Comparison of ENCODE assay signal across 8 cellular contexts in genomic region chr21:33199516-33200217, GRCh38. TPM values are rescaled to one million over a fixed set of nuclear protein-coding genes. Genes with fewer than 3 reads are reported as not detected.
A peak's percentile ranks its signal among the peaks of the same experiment; 100 is the strongest.
DNase-seq lines count a peak whose midpoint lies in the region; ATAC-seq, FAIRE-seq and TF ChIP-seq lines count a peak whose summit lies in the region.

No MANE protein-coding gene starts in this region.

- no peak overlapping the region for H4K5ac ChIP-seq in H1 (ENCODE audit: insufficient read length, low read depth, low read length)

- no peaks in the 10 kb centered on the region for H3K9me3 ChIP-seq in CD8-positive, alpha-beta memory T cell (ENCODE audit: low read length)
- H3K9me3 ChIP-seq in H1 (ENCODE audit: insufficient read depth in 2 of 2, low read depth in 1 of 2, low read length in 1 of 2) (no peaks in the 10 kb centered on the region), mucosa of descending colon (no peaks in the 10 kb centered on the region)

- intact Hi-C loops in mucosa of descending colon (cut with DNase I, micrococcal nuclease), result loop anchor here (5.0 to 10.0 kb wide), 5 partner anchors 155 to 365 kb away; no protein-coding TSS in a partner anchor

- FAIRE-seq in H1 (lab: Jason Lieb, UNC), result no peak

- no peak overlapping the region for H2BK12ac ChIP-seq in H1 (ENCODE audit: low read depth, low read length)

- H3K14ac ChIP-seq in H1 (ENCODE audit: insufficient read length), result no peak overlapping the region

- H2BK5ac ChIP-seq in H1 (ENCODE audit: low read depth, low read length), result no peak overlapping the region

- H3K36me3 ChIP-seq in CD8-positive, alpha-beta memory T cell (ENCODE audit: insufficient read depth, low read length), result no peaks in the 10 kb centered on the region
- H3K36me3 ChIP-seq in H1 (ENCODE audit: control insufficient read depth in 2 of 4, insufficient read depth in 4 of 4, low read length in 3 of 4) (no peaks in the 10 kb centered on the region), mucosa of descending colon (ENCODE audit: low read depth) (no peaks in the 10 kb centered on the region)

- no peak overlapping the region for H2AK5ac ChIP-seq in H1 (ENCODE audit: low read depth, low read length)

- no peak overlapping the region for H2AFZ ChIP-seq in H1 (ENCODE audit: low read length)

- TF ChIP-seq RAD21 in H1 (IDR thresholded peaks at IDR 0.05 in 1 of 2, conservative IDR thresholded peaks at IDR 0.05 in 1 of 2; ENCODE audit: low read depth in 2 of 2, low read length in 2 of 2), result peak; percentile 95 to 96

- H3K56ac ChIP-seq in H1 (replicated peaks; ENCODE audit: insufficient read length, low read depth, low read length), result no peak overlapping the region

- H3K4me1 Mint-ChIP-seq in CD8-positive, alpha-beta memory T cell, result peaks cover 21 to 41% (median 30%) of the 10 kb centered on the region in 3 donors
- peaks cover 25% of the 10 kb centered on the region for H3K4me1 Mint-ChIP-seq in activated CD4-positive, alpha-beta memory T cell treated with anti-CD3 and anti-CD28 coated beads, Interleukin-2, amount 10 ng/mL, durations not matched to agents 7 days and 5 days

- H3K4me2 ChIP-seq in H1 (ENCODE audit: insufficient read depth in 1 of 2, low read depth in 2 of 2, low read length in 2 of 2), result no peak overlapping the region

- peak overlapping the region in 5 of 8 donors; percentile 23 to 67 (median 55) for H3K27ac Mint-ChIP-seq in CD8-positive, alpha-beta memory T cell
- no peak overlapping the region for H3K27ac Mint-ChIP-seq in activated CD4-positive, alpha-beta memory T cell treated with anti-CD3 and anti-CD28 coated beads, Interleukin-2, amount 10 ng/mL, durations not matched to agents 7 days and 5 days

- peaks cover 9% of the 10 kb centered on the region for H3K4me1 ChIP-seq in CD8-positive, alpha-beta memory T cell (ENCODE audit: insufficient read depth, low read length)
- peaks cover 0 to 8% (median 2%) of the 10 kb centered on the region in 4 experiments; a peak in 4 of 7 replicates for H3K4me1 ChIP-seq in H1 (replicated peaks in 1 of 4; ENCODE audit: control insufficient read depth in 3 of 4, insufficient read depth in 4 of 4, low read length in 3 of 4)
- peaks cover 5% of the 10 kb centered on the region for H3K4me1 ChIP-seq in mucosa of descending colon (ENCODE audit: low read depth)

- H3K27ac ChIP-seq in CD8-positive, alpha-beta memory T cell (ENCODE audit: low read depth, low read length), result no peak overlapping the region
- H3K27ac ChIP-seq in H1 (ENCODE audit: low read depth, low read length), result no peak overlapping the region

- WGBS in H1 (ENCODE audit: extremely low coverage in 1 of 2, insufficient coverage in 1 of 2, insufficient read length in 1 of 2, insufficient replicate concordance in 2 of 2, low coverage in 1 of 2, low lambda C conversion rate in 2 of 2, missing lambda C conversion rate in 1 of 2), 2 experiments, result 34% methylated on average over 8 of the region's 8 CpGs; no CpG with 5 or more reads in 1 of the 2 experiments

- peaks cover 2% of the 10 kb centered on the region; the same call in 1 of the 2 replicates for H3K23me2 ChIP-seq in H1 (ENCODE audit: low read depth, low read length)

- H2BK120ac ChIP-seq in H1 (replicated peaks; ENCODE audit: low read depth, low read length), result no peak overlapping the region

- H3K9me3 Mint-ChIP-seq in CD8-positive, alpha-beta memory T cell, result no peaks in the 10 kb centered on the region
- no peaks in the 10 kb centered on the region for H3K9me3 Mint-ChIP-seq in activated CD4-positive, alpha-beta memory T cell treated with anti-CD3 and anti-CD28 coated beads, Interleukin-2, amount 10 ng/mL, durations not matched to agents 7 days and 5 days

- DNase-seq in CD8-positive, alpha-beta memory T cell, result peak; percentile 64 to 85 (median 74)
- peak; percentile 77 for DNase-seq in HPDE6-E6E7 (ENCODE audit: extremely low spot score)
- DNase-seq in NCI-H82 treated with DMSO at 0.1 percent for 48 hours (lab: John Stamatoyannopoulos, UW; ENCODE audit: unreplicated experiment), result peak; percentile 74
- peak; percentile 83 for DNase-seq in activated CD4-positive, alpha-beta memory T cell treated with anti-CD3 and anti-CD28 coated beads, Interleukin-2, amount 10 ng/mL, durations not matched to agents 7 days and 5 days
- DNase-seq in H1 (ENCODE audit: low read depth in 1 of 2, low spot score in 2 of 2), result peak in 1 of 2 experiments; percentile 71
- peak in 1 of 3 donors; percentile 96 for DNase-seq in mucosa of descending colon
- peak; percentile 79 for DNase-seq in stimulated activated CD8-positive, alpha-beta memory T cell treated with anti-CD3 and anti-CD28 coated beads, Interleukin-4, amount 100 ng/mL, for 48 hours

- H3K27me3 ChIP-seq in CD8-positive, alpha-beta memory T cell (ENCODE audit: insufficient read depth, low read length, poor library complexity, severe bottlenecking), result no peaks in the 10 kb centered on the region
- no peaks in the 10 kb centered on the region; a peak in 1 of 7 replicates for H3K27me3 ChIP-seq in H1 (replicated peaks in 1 of 4; ENCODE audit: control insufficient read depth in 3 of 4, extremely low read depth in 1 of 4, insufficient read depth in 3 of 4, low read length in 3 of 4)

- ATAC-seq in GM19438 (IDR thresholded peaks at IDR 0.05; ENCODE audit: low read depth, unreplicated experiment) (peak; percentile 47), mucosa of descending colon (peak; percentile 67)

- TF ChIP-seq CTCF in H1 (IDR thresholded peaks at IDR 0.05; ENCODE audit: control extremely low read depth in 1 of 3, insufficient read depth in 1 of 3, low read depth in 1 of 3, low read length in 3 of 3) (peak in 2 of 3 experiments; percentile 73 to 82; a peak in 3 of 4 replicates), mucosa of descending colon (IDR thresholded peaks at IDR 0.05) (peak; percentile 43)

- CTCF ChIA-PET in CD8-positive, alpha-beta memory T cell (lab: Charles Lee), result interaction anchor here (0.7 to 1.6 kb wide), 12 partner anchors 9 to 259 kb away, joined by 3 to 20 read pairs (median 4); partner anchors contain the start of gene IFNAR1
- CTCF ChIA-PET in activated CD4-positive, alpha-beta memory T cell treated with anti-CD3 and anti-CD28 coated beads, Interleukin-2, amount 10 ng/mL, durations not matched to agents 7 days and 5 days (lab: Charles Lee), result interaction anchor here (0.6 to 1.1 kb wide), 18 partner anchors 13 to 406 kb away, joined by 3 to 37 read pairs (median 4); partner anchors contain the start of gene IFNAR1
- CTCF ChIA-PET in H1 (lab: Charles Lee; ENCODE audit: partially characterized antibody), result interaction anchor here (0.6 to 2.6 kb wide), 20 partner anchors 15 to 249 kb away, joined by 3 to 13 read pairs (median 3); partner anchors contain the start of gene IL10RB

- no peak overlapping the region for H3K9ac ChIP-seq in H1 (replicated peaks in 1 of 4; ENCODE audit: extremely low read depth in 1 of 4, low read depth in 3 of 4, low read length in 3 of 4)

- H3K27me3 Mint-ChIP-seq in CD8-positive, alpha-beta memory T cell, result no peaks in the 10 kb centered on the region
- H3K27me3 Mint-ChIP-seq in activated CD4-positive, alpha-beta memory T cell treated with anti-CD3 and anti-CD28 coated beads, Interleukin-2, amount 10 ng/mL, durations not matched to agents 7 days and 5 days, result peaks cover 10% of the 10 kb centered on the region

- H3K18ac ChIP-seq in H1 (ENCODE audit: extremely low read depth, low read length), result no peak overlapping the region

- no peak for TF ChIP-seq EP300 in H1 (IDR thresholded peaks at IDR 0.05; ENCODE audit: borderline replicate concordance in 1 of 2, low read depth in 2 of 2, low read length in 2 of 2)

- H3K79me2 ChIP-seq in H1 (ENCODE audit: control insufficient read depth in 1 of 2, insufficient read depth in 2 of 2, low read length in 2 of 2), result no peaks in the 10 kb centered on the region

- POLR2A ChIA-PET in CD8-positive, alpha-beta memory T cell (lab: Charles Lee), result interaction anchor here (0.7 to 1.0 kb wide), 3 partner anchors 67 to 162 kb away, joined by 3 to 7 read pairs (median 4); partner anchors contain the start of genes IFNAR1 and IL10RB
- POLR2A ChIA-PET in activated CD4-positive, alpha-beta memory T cell treated with anti-CD3 and anti-CD28 coated beads, Interleukin-2, amount 10 ng/mL, durations not matched to agents 7 days and 5 days (lab: Charles Lee), result interaction anchor here (0.6 to 1.1 kb wide), 8 partner anchors 66 to 344 kb away, joined by 3 to 12 read pairs (median 4); partner anchors contain the start of genes IFNAR1 and SON
- POLR2A ChIA-PET in H1 (lab: Charles Lee; ENCODE audit: partially characterized antibody), result interaction anchor here (0.9 to 1.0 kb wide), 2 partner anchors 162 to 245 kb away, joined by 5 to 9 read pairs; no protein-coding TSS in a partner anchor

- H3K23ac ChIP-seq in H1 (ENCODE audit: insufficient read length), result no peak overlapping the region

- peaks cover 0 to 2% of the 10 kb centered on the region in 2 experiments for H4K20me1 ChIP-seq in H1 (replicated peaks in 1 of 2; ENCODE audit: control insufficient read depth in 1 of 2, insufficient read depth in 2 of 2, low read length in 2 of 2)

- no peak overlapping the region for H4K8ac ChIP-seq in H1 (ENCODE audit: extremely low read depth, insufficient read depth, low read length)

- TF ChIP-seq POLR2A in H1 (IDR thresholded peaks at IDR 0.05; ENCODE audit: control extremely low read depth in 1 of 2, low read depth in 2 of 2, low read length in 2 of 2), result no peak

- H3K4ac ChIP-seq in H1 (replicated peaks; ENCODE audit: insufficient read length, low read depth, low read length), result no peak overlapping the region

- H4K91ac ChIP-seq in H1 (replicated peaks; ENCODE audit: insufficient read length, low read length), result no peak overlapping the region

- no peaks in the 10 kb centered on the region for H3K79me1 ChIP-seq in H1 (ENCODE audit: low read depth, low read length)

- no peak overlapping the region for H2BK20ac ChIP-seq in H1 (ENCODE audit: low read length)

- no peak overlapping the region for H2BK15ac ChIP-seq in H1 (ENCODE audit: low read length)

- no peak overlapping the region for H3K4me3 Mint-ChIP-seq in CD8-positive, alpha-beta memory T cell
- no peak overlapping the region for H3K4me3 Mint-ChIP-seq in activated CD4-positive, alpha-beta memory T cell treated with anti-CD3 and anti-CD28 coated beads, Interleukin-2, amount 10 ng/mL, durations not matched to agents 7 days and 5 days

- no peak overlapping the region for H3K4me3 ChIP-seq in CD8-positive, alpha-beta memory T cell (ENCODE audit: low read length)
- no peak overlapping the region for H3K4me3 ChIP-seq in H1 (ENCODE audit: extremely low read depth in 1 of 4, insufficient read depth in 2 of 4, low read depth in 3 of 4, low read length in 4 of 4)
- no peak overlapping the region for H3K4me3 ChIP-seq in mucosa of descending colon

- H3K36me3 Mint-ChIP-seq in CD8-positive, alpha-beta memory T cell, result no peaks in the 10 kb centered on the region
- no peaks in the 10 kb centered on the region for H3K36me3 Mint-ChIP-seq in activated CD4-positive, alpha-beta memory T cell treated with anti-CD3 and anti-CD28 coated beads, Interleukin-2, amount 10 ng/mL, durations not matched to agents 7 days and 5 days (ENCODE audit: low read depth)

RNA-seq across cellular contexts. Expression of gene IFNAR2, which starts 30.1 kb away (rescaled TPM):
- total RNA-seq in CD8-positive, alpha-beta memory T cell, result 10 to 100 TPM; 23.4 to 26.4 TPM
- polyA plus RNA-seq in CD8-positive, alpha-beta memory T cell, result 85.3 TPM
- total RNA-seq in activated CD4-positive, alpha-beta memory T cell treated with anti-CD3 and anti-CD28 coated beads, Interleukin-2, amount 10 ng/mL, durations not matched to agents 7 days and 5 days, result 10 to 100 TPM; 60.1 to 61.9 TPM
- 13.9 and 16.1 TPM in 2 replicates for total RNA-seq in H1 (2021; fragmentation: NEBNext Ultra II Directional; extraction: Animal tissue kit (Norgen Biotek cat#: 25700))
- polyA plus RNA-seq in H1 (2011; rRNA removed), result 8.6 and 12.2 TPM in 2 replicates
- polyA plus RNA-seq in H1 (2011; cell fraction: cytosol; rRNA removed), result 14.1 TPM
- polyA plus RNA-seq in H1 (2011; cell fraction: nucleus; rRNA removed), result 6.2 TPM
- polyA plus RNA-seq in H1 (2012, experiment 1 of 2), result 10.8 to 14.6 TPM (median 13.2 TPM) in 4 replicates
- 8.6 TPM for polyA plus RNA-seq in H1 (2012, experiment 2 of 2)
- polyA plus RNA-seq in H1 (2013, experiment 1 of 2), result 15.5 TPM
- polyA plus RNA-seq in H1 (2013, experiment 2 of 2), result 16.9 TPM
- 17.5 and 23.9 TPM in 2 replicates for polyA minus RNA-seq in H1 (2011; rRNA and poly(A)+ RNA removed)
- 7.1 TPM for polyA minus RNA-seq in H1 (2011; cell fraction: cytosol; rRNA and poly(A)+ RNA removed)
- 13.3 TPM for polyA minus RNA-seq in H1 (2011; cell fraction: nucleus; rRNA and poly(A)+ RNA removed)
- 10 to 100 TPM; 11.9 to 20.5 (median 18.2) TPM for total RNA-seq in mucosa of descending colon
